In the genomic region with DNA sequence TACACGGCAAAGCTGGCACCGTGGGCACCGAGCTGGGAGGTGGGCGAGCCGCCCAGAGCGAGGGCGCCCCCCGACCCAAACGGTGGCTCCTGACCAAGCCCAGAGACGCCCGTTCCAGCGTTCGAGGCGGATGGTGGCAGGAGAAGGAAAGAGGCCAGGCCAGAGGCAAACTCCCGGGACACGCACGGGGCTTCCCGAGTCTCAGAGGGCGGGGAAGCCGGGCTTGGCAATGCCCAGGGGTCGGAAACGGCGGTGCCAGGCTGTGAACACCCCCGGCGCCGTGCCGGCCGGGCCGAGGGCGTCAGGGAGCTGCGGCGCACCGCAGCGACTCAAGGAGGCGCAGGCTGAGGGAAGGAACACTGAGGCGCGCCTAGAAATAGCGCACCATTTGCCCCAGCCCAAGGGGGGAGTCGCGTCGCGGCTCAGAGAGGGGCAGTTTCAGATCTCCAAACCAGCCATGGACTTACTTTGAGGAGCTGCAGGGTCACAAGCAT, we compare ENCODE assay signal across 1 cellular context.
TF ChIP-seq lines count a peak whose summit lies in the region.

No MANE protein-coding gene starts in this region.

TF ChIP-seq in GM12878, 131 proteins besides CTCF, POLR2A, EP300 and RAD21 (continued from another document and continues in another):
- TF ChIP-seq, protein P1, sequence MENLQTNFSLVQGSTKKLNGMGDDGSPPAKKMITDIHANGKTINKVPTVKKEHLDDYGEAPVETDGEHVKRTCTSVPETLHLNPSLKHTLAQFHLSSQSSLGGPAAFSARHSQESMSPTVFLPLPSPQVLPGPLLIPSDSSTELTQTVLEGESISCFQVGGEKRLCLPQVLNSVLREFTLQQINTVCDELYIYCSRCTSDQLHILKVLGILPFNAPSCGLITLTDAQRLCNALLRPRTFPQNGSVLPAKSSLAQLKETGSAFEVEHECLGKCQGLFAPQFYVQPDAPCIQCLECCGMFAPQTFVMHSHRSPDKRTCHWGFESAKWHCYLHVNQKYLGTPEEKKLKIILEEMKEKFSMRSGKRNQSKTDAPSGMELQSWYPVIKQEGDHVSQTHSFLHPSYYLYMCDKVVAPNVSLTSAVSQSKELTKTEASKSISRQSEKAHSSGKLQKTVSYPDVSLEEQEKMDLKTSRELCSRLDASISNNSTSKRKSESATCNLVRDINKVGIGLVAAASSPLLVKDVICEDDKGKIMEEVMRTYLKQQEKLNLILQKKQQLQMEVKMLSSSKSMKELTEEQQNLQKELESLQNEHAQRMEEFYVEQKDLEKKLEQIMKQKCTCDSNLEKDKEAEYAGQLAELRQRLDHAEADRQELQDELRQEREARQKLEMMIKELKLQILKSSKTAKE (IDR thresholded peaks at IDR 0.05; ENCODE audit: low read depth, poor library complexity, severe bottlenecking) = no peak
- TF ChIP-seq POLR2AphosphoS5 (IDR thresholded peaks at IDR 0.05; ENCODE audit: low read length) (no peak), YBX1 (IDR thresholded peaks at IDR 0.05) (no peak), IRF4 (IDR thresholded peaks at IDR 0.05; ENCODE audit: low read depth, low read length) (no peak), POU2F2 (IDR thresholded peaks at IDR 0.05; ENCODE audit: borderline replicate concordance, low read depth, low read length) (no peak), TARDBP (IDR thresholded peaks at IDR 0.05; ENCODE audit: borderline replicate concordance) (no peak), SP1 (IDR thresholded peaks at IDR 0.05; ENCODE audit: low read depth, low read length) (no peak), TBL1XR1 (IDR thresholded peaks at IDR 0.05; ENCODE audit: low read depth, low read length) (no peak), HCFC1 (IDR thresholded peaks at IDR 0.05; ENCODE audit: low read length) (no peak), RFX5 (IDR thresholded peaks at IDR 0.05; ENCODE audit: low read depth, low read length) (no peak), EZH2 (IDR thresholded peaks at IDR 0.05; ENCODE audit: borderline replicate concordance, control insufficient read depth, low read depth, low read length) (no peak), SUPT20H (IDR thresholded peaks at IDR 0.05; ENCODE audit: borderline replicate concordance, control insufficient read depth, low read depth, low read length) (no peak), HDGF (IDR thresholded peaks at IDR 0.05) (no peak), TCF3 (IDR thresholded peaks at IDR 0.05; ENCODE audit: borderline replicate concordance, insufficient read depth, low read depth, low read length) (no peak), CHD4 (IDR thresholded peaks at IDR 0.05) (no peak), TCF12 (IDR thresholded peaks at IDR 0.05; ENCODE audit: low read depth, low read length) (no peak), FOS (IDR thresholded peaks at IDR 0.05; ENCODE audit: borderline replicate concordance, extremely low read depth, insufficient read length) (no peak), IKZF2 (IDR thresholded peaks at IDR 0.05) (peak; percentile 22 to 57; a peak in 2 of 4 replicates), NR2F1 (conservative IDR thresholded peaks at IDR 0.05) (peak; percentile 21; the same call in 1 of the 2 replicates), NFIC (IDR thresholded peaks at IDR 0.05; ENCODE audit: low read depth, low read length) (no peak), CREB1 (IDR thresholded peaks at IDR 0.05; ENCODE audit: low read depth) (no peak), FOXM1 (IDR thresholded peaks at IDR 0.05; ENCODE audit: low read depth, low read length) (no peak), CBX5 (IDR thresholded peaks at IDR 0.05; ENCODE audit: low read depth) (no peak), ZNF217 (IDR thresholded peaks at IDR 0.05) (peak; percentile 56; the same call in 1 of the 2 replicates), MTA3 (IDR thresholded peaks at IDR 0.05; ENCODE audit: borderline replicate concordance, low read length) (no peak), HDAC2 (IDR thresholded peaks at IDR 0.05) (no peak), ATF7 (IDR thresholded peaks at IDR 0.05; ENCODE audit: low read depth) (no peak), ZNF622 (IDR thresholded peaks at IDR 0.05) (no peak), SPI1 (IDR thresholded peaks at IDR 0.05; ENCODE audit: borderline replicate concordance, insufficient read depth, low read depth, low read length) (no peak), SMAD5 (IDR thresholded peaks at IDR 0.05; ENCODE audit: low read depth) (no peak), STAT1 (conservative IDR thresholded peaks at IDR 0.05) (no peak), ETV6 (conservative IDR thresholded peaks at IDR 0.05 in 1 of 2, IDR thresholded peaks at IDR 0.05 in 1 of 2; ENCODE audit: borderline replicate concordance in 1 of 2, low read depth in 1 of 2) (no peak), EGR1 (IDR thresholded peaks at IDR 0.05; ENCODE audit: borderline replicate concordance in 1 of 2, low read depth in 2 of 2, low read length in 2 of 2) (no peak), HDAC6 (IDR thresholded peaks at IDR 0.05; ENCODE audit: unreplicated experiment) (peak; percentile 65), MYC (IDR thresholded peaks at IDR 0.05; ENCODE audit: insufficient read depth, insufficient read length, insufficient replicate concordance, low read length, severe bottlenecking) (no peak), SMC3 (IDR thresholded peaks at IDR 0.05; ENCODE audit: borderline replicate concordance, low read length) (no peak), IKZF1 (conservative IDR thresholded peaks at IDR 0.05) (no peak; the same call in 1 of the 2 replicates), KAT2A (conservative IDR thresholded peaks at IDR 0.05; ENCODE audit: control insufficient read depth, low read depth, low read length) (no peak), SMAD1 (IDR thresholded peaks at IDR 0.05; ENCODE audit: low read depth, partially characterized antibody) (no peak)
- TF ChIP-seq, protein P2, sequence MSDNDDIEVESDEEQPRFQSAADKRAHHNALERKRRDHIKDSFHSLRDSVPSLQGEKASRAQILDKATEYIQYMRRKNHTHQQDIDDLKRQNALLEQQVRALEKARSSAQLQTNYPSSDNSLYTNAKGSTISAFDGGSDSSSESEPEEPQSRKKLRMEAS (IDR thresholded peaks at IDR 0.05; ENCODE audit: low read depth, low read length) = no peak
- TF ChIP-seq, protein P3, sequence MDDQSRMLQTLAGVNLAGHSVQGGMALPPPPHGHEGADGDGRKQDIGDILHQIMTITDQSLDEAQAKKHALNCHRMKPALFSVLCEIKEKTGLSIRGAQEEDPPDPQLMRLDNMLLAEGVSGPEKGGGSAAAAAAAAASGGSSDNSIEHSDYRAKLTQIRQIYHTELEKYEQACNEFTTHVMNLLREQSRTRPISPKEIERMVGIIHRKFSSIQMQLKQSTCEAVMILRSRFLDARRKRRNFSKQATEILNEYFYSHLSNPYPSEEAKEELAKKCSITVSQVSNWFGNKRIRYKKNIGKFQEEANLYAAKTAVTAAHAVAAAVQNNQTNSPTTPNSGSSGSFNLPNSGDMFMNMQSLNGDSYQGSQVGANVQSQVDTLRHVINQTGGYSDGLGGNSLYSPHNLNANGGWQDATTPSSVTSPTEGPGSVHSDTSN (IDR thresholded peaks at IDR 0.05; ENCODE audit: insufficient replicate concordance, low read depth, low read length) = no peak
- TF ChIP-seq, protein P4, sequence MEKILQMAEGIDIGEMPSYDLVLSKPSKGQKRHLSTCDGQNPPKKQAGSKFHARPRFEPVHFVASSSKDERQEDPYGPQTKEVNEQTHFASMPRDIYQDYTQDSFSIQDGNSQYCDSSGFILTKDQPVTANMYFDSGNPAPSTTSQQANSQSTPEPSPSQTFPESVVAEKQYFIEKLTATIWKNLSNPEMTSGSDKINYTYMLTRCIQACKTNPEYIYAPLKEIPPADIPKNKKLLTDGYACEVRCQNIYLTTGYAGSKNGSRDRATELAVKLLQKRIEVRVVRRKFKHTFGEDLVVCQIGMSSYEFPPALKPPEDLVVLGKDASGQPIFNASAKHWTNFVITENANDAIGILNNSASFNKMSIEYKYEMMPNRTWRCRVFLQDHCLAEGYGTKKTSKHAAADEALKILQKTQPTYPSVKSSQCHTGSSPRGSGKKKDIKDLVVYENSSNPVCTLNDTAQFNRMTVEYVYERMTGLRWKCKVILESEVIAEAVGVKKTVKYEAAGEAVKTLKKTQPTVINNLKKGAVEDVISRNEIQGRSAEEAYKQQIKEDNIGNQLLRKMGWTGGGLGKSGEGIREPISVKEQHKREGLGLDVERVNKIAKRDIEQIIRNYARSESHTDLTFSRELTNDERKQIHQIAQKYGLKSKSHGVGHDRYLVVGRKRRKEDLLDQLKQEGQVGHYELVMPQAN (conservative IDR thresholded peaks at IDR 0.05) = peak; percentile 27; the same call in 1 of the 2 replicates
- TF ChIP-seq, protein P5, sequence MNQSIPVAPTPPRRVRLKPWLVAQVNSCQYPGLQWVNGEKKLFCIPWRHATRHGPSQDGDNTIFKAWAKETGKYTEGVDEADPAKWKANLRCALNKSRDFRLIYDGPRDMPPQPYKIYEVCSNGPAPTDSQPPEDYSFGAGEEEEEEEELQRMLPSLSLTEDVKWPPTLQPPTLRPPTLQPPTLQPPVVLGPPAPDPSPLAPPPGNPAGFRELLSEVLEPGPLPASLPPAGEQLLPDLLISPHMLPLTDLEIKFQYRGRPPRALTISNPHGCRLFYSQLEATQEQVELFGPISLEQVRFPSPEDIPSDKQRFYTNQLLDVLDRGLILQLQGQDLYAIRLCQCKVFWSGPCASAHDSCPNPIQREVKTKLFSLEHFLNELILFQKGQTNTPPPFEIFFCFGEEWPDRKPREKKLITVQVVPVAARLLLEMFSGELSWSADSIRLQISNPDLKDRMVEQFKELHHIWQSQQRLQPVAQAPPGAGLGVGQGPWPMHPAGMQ (IDR thresholded peaks at IDR 0.05; ENCODE audit: borderline replicate concordance) = no peak
- TF ChIP-seq, protein P6, sequence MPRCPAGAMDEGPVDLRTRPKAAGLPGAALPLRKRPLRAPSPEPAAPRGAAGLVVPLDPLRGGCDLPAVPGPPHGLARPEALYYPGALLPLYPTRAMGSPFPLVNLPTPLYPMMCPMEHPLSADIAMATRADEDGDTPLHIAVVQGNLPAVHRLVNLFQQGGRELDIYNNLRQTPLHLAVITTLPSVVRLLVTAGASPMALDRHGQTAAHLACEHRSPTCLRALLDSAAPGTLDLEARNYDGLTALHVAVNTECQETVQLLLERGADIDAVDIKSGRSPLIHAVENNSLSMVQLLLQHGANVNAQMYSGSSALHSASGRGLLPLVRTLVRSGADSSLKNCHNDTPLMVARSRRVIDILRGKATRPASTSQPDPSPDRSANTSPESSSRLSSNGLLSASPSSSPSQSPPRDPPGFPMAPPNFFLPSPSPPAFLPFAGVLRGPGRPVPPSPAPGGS (IDR thresholded peaks at IDR 0.05; ENCODE audit: borderline replicate concordance, insufficient read depth, low read depth, low read length, poor library complexity, severe bottlenecking) = no peak
- TF ChIP-seq, protein P7, sequence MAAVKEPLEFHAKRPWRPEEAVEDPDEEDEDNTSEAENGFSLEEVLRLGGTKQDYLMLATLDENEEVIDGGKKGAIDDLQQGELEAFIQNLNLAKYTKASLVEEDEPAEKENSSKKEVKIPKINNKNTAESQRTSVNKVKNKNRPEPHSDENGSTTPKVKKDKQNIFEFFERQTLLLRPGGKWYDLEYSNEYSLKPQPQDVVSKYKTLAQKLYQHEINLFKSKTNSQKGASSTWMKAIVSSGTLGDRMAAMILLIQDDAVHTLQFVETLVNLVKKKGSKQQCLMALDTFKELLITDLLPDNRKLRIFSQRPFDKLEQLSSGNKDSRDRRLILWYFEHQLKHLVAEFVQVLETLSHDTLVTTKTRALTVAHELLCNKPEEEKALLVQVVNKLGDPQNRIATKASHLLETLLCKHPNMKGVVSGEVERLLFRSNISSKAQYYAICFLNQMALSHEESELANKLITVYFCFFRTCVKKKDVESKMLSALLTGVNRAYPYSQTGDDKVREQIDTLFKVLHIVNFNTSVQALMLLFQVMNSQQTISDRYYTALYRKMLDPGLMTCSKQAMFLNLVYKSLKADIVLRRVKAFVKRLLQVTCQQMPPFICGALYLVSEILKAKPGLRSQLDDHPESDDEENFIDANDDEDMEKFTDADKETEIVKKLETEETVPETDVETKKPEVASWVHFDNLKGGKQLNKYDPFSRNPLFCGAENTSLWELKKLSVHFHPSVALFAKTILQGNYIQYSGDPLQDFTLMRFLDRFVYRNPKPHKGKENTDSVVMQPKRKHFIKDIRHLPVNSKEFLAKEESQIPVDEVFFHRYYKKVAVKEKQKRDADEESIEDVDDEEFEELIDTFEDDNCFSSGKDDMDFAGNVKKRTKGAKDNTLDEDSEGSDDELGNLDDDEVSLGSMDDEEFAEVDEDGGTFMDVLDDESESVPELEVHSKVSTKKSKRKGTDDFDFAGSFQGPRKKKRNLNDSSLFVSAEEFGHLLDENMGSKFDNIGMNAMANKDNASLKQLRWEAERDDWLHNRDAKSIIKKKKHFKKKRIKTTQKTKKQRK (IDR thresholded peaks at IDR 0.05; ENCODE audit: low read depth, low read length) = no peak
- TF ChIP-seq, protein P8, sequence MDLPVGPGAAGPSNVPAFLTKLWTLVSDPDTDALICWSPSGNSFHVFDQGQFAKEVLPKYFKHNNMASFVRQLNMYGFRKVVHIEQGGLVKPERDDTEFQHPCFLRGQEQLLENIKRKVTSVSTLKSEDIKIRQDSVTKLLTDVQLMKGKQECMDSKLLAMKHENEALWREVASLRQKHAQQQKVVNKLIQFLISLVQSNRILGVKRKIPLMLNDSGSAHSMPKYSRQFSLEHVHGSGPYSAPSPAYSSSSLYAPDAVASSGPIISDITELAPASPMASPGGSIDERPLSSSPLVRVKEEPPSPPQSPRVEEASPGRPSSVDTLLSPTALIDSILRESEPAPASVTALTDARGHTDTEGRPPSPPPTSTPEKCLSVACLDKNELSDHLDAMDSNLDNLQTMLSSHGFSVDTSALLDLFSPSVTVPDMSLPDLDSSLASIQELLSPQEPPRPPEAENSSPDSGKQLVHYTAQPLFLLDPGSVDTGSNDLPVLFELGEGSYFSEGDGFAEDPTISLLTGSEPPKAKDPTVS (IDR thresholded peaks at IDR 0.05; ENCODE audit: low read depth, low read length) = no peak
- TF ChIP-seq, protein P9, sequence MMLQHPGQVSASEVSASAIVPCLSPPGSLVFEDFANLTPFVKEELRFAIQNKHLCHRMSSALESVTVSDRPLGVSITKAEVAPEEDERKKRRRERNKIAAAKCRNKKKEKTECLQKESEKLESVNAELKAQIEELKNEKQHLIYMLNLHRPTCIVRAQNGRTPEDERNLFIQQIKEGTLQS (IDR thresholded peaks at IDR 0.05; ENCODE audit: borderline replicate concordance, extremely low read depth, low read depth, low read length) = no peak
- TF ChIP-seq, protein P10, sequence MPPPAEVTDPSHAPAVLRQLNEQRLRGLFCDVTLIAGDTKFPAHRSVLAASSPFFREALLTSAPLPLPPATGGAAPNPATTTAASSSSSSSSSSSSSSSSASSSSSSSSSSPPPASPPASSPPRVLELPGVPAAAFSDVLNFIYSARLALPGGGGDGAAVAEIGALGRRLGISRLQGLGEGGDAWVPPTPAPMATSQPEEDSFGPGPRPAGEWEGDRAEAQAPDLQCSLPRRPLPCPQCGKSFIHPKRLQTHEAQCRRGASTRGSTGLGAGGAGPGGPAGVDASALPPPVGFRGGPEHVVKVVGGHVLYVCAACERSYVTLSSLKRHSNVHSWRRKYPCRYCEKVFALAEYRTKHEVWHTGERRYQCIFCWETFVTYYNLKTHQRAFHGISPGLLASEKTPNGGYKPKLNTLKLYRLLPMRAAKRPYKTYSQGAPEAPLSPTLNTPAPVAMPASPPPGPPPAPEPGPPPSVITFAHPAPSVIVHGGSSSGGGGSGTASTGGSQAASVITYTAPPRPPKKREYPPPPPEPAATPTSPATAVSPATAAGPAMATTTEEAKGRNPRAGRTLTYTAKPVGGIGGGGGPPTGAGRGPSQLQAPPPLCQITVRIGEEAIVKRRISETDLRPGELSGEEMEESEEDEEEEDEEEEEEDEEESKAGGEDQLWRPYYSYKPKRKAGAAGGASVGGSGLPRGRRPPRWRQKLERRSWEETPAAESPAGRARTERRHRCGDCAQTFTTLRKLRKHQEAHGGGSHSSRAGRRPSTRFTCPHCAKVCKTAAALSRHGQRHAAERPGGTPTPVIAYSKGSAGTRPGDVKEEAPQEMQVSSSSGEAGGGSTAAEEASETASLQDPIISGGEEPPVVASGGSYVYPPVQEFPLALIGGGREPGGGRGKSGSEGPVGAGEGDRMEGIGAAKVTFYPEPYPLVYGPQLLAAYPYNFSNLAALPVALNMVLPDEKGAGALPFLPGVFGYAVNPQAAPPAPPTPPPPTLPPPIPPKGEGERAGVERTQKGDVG (CRISPR knock-in tag; IDR thresholded peaks at IDR 0.05) = no peak
